1 cellular context compared by ENCODE assay signal in the genomic region with DNA sequence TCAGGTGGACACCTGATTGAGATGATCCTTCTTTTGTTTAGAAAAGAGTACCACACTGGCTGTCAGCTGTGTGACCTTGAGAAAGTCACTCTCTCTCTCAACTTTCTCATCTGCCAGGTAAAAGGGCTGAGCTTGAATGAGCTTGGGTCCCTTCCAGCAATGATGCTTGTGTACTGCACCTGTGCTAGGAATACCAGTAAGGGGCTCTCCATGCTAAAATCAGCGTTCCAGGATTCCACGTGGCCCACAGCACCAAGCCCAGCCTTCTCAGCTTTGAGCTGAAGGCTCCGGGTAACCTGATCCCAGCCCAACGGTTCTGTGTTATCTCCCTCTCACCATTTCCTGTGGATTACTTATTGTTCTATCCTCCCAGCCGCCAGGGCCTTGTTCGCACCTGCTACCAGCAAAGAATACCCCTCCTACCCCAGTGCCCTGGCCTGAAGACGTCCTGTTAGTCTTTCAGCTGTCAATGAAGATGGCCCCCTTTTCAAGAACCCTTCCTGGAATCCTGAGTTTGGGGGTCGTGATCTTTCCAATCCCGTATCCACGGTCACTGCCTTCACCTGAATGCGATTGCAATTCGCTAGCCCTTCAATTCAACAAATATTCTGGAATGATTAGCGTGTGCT.
TF ChIP-seq lines count a peak whose summit lies in the region.

No MANE protein-coding gene starts in this region.

TF ChIP-seq in K562, 482 proteins besides CTCF, POLR2A, EP300 and RAD21 (continued from another document and continues in another):
- TF ChIP-seq, protein P1, sequence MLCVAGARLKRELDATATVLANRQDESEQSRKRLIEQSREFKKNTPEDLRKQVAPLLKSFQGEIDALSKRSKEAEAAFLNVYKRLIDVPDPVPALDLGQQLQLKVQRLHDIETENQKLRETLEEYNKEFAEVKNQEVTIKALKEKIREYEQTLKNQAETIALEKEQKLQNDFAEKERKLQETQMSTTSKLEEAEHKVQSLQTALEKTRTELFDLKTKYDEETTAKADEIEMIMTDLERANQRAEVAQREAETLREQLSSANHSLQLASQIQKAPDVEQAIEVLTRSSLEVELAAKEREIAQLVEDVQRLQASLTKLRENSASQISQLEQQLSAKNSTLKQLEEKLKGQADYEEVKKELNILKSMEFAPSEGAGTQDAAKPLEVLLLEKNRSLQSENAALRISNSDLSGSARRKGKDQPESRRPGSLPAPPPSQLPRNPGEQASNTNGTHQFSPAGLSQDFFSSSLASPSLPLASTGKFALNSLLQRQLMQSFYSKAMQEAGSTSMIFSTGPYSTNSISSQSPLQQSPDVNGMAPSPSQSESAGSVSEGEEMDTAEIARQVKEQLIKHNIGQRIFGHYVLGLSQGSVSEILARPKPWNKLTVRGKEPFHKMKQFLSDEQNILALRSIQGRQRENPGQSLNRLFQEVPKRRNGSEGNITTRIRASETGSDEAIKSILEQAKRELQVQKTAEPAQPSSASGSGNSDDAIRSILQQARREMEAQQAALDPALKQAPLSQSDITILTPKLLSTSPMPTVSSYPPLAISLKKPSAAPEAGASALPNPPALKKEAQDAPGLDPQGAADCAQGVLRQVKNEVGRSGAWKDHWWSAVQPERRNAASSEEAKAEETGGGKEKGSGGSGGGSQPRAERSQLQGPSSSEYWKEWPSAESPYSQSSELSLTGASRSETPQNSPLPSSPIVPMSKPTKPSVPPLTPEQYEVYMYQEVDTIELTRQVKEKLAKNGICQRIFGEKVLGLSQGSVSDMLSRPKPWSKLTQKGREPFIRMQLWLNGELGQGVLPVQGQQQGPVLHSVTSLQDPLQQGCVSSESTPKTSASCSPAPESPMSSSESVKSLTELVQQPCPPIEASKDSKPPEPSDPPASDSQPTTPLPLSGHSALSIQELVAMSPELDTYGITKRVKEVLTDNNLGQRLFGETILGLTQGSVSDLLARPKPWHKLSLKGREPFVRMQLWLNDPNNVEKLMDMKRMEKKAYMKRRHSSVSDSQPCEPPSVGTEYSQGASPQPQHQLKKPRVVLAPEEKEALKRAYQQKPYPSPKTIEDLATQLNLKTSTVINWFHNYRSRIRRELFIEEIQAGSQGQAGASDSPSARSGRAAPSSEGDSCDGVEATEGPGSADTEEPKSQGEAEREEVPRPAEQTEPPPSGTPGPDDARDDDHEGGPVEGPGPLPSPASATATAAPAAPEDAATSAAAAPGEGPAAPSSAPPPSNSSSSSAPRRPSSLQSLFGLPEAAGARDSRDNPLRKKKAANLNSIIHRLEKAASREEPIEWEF (CRISPR knock-in tag; IDR thresholded peaks at IDR 0.05) = peak; percentile 64
- TF ChIP-seq MAX (CRISPR knock-in tag; IDR thresholded peaks at IDR 0.05) = peak; percentile 91
- TF ChIP-seq ELF1 (tag; IDR thresholded peaks at IDR 0.05) = no peak
- TF ChIP-seq ZNF165 (CRISPR knock-in tag; IDR thresholded peaks at IDR 0.05; ENCODE audit: borderline replicate concordance) = no peak
- no peak for TF ChIP-seq FOXO4 (CRISPR knock-in tag; IDR thresholded peaks at IDR 0.05)
- TF ChIP-seq ZNF408 (CRISPR knock-in tag; IDR thresholded peaks at IDR 0.05; ENCODE audit: low read depth) = no peak
- TF ChIP-seq ZNF695 (CRISPR knock-in tag; IDR thresholded peaks at IDR 0.05) = no peak
- no peak; the same call in 1 of the 2 replicates for TF ChIP-seq NFXL1 (CRISPR knock-in tag; IDR thresholded peaks at IDR 0.05)
- TF ChIP-seq RAD51 (IDR thresholded peaks at IDR 0.05; ENCODE audit: borderline replicate concordance, low read depth) = no peak; the same call in 1 of the 2 replicates
- TF ChIP-seq ZNF589 (CRISPR knock-in tag; IDR thresholded peaks at IDR 0.05; ENCODE audit: low read depth) = peak; percentile 82; the same call in 1 of the 2 replicates
- no peak for TF ChIP-seq PTRF (tag; IDR thresholded peaks at IDR 0.05)
- TF ChIP-seq SETDB1 (IDR thresholded peaks at IDR 0.05; ENCODE audit: low read length) = no peak
- TF ChIP-seq ZNF717 (CRISPR knock-in tag; IDR thresholded peaks at IDR 0.05) = no peak
- TF ChIP-seq, protein P2, sequence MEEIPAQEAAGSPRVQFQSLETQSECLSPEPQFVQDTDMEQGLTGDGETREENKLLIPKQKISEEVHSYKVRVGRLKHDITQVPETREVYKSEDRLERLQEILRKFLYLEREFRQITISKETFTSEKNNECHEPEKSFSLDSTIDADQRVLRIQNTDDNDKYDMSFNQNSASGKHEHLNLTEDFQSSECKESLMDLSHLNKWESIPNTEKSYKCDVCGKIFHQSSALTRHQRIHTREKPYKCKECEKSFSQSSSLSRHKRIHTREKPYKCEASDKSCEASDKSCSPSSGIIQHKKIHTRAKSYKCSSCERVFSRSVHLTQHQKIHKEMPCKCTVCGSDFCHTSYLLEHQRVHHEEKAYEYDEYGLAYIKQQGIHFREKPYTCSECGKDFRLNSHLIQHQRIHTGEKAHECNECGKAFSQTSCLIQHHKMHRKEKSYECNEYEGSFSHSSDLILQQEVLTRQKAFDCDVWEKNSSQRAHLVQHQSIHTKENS (CRISPR knock-in tag; IDR thresholded peaks at IDR 0.05) = no peak
- no peak for TF ChIP-seq ZNF696 (CRISPR knock-in tag; conservative IDR thresholded peaks at IDR 0.05)
- peak; percentile 66; the same call in 1 of the 2 replicates for TF ChIP-seq MXI1 (IDR thresholded peaks at IDR 0.05; ENCODE audit: low read depth, low read length)
- TF ChIP-seq PPARD (CRISPR knock-in tag; IDR thresholded peaks at IDR 0.05) = no peak
- no peak for TF ChIP-seq HMGXB4 (CRISPR knock-in tag; IDR thresholded peaks at IDR 0.05)
- no peak for TF ChIP-seq PHF20 (IDR thresholded peaks at IDR 0.05; ENCODE audit: partially characterized antibody)
- no peak for TF ChIP-seq FOXJ3 (CRISPR knock-in tag; IDR thresholded peaks at IDR 0.05)
- no peak for TF ChIP-seq ETS2 (tag; IDR thresholded peaks at IDR 0.05; ENCODE audit: borderline replicate concordance, poor library complexity, severe bottlenecking)
- TF ChIP-seq, protein P3, sequence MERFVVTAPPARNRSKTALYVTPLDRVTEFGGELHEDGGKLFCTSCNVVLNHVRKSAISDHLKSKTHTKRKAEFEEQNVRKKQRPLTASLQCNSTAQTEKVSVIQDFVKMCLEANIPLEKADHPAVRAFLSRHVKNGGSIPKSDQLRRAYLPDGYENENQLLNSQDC (CRISPR knock-in tag; IDR thresholded peaks at IDR 0.05) = no peak
- TF ChIP-seq SRSF1 (IDR thresholded peaks at IDR 0.05; ENCODE audit: low read depth, low read length) = no peak
- no peak for TF ChIP-seq CEBPZ (IDR thresholded peaks at IDR 0.05; ENCODE audit: borderline replicate concordance, low read depth, low read length)
- TF ChIP-seq ZBTB33 (CRISPR knock-in tag; IDR thresholded peaks at IDR 0.05) = no peak
- no peak for TF ChIP-seq BDP1 (IDR thresholded peaks at IDR 0.05; ENCODE audit: insufficient read depth, insufficient read length)
- no peak for TF ChIP-seq SPI1 (IDR thresholded peaks at IDR 0.05; ENCODE audit: borderline replicate concordance, low read depth, low read length)
- no peak for TF ChIP-seq LARP7 (IDR thresholded peaks at IDR 0.05)
- no peak for TF ChIP-seq RFX1 (IDR thresholded peaks at IDR 0.05)
- TF ChIP-seq RFX7 (CRISPR knock-in tag; IDR thresholded peaks at IDR 0.05) = no peak
- no peak for TF ChIP-seq POLR3A (IDR thresholded peaks at IDR 0.05; ENCODE audit: borderline replicate concordance, extremely low read depth, insufficient read depth, insufficient read length)
- TF ChIP-seq ZNF133 (CRISPR knock-in tag; IDR thresholded peaks at IDR 0.05) = no peak
- no peak for TF ChIP-seq MED1 (CRISPR knock-in tag; IDR thresholded peaks at IDR 0.05; ENCODE audit: borderline replicate concordance)
- no peak for TF ChIP-seq HMG20B (CRISPR knock-in tag; IDR thresholded peaks at IDR 0.05)
- no peak for TF ChIP-seq ZNF324 (CRISPR knock-in tag; IDR thresholded peaks at IDR 0.05)
- no peak for TF ChIP-seq PHF21A (IDR thresholded peaks at IDR 0.05; ENCODE audit: borderline replicate concordance, low read depth)
- no peak for TF ChIP-seq HES1 (IDR thresholded peaks at IDR 0.05; ENCODE audit: low read depth)
- TF ChIP-seq TAF15 (IDR thresholded peaks at IDR 0.05; ENCODE audit: low read depth, low read length) = no peak
- TF ChIP-seq ZNF431 (CRISPR knock-in tag; IDR thresholded peaks at IDR 0.05) = no peak; the same call in 1 of the 2 replicates
- 0 out of 2 replicates have a peak, but pooled peaks have one; percentile 25 for TF ChIP-seq POLR2G (IDR thresholded peaks at IDR 0.05; ENCODE audit: low read depth, low read length)
- no peak for TF ChIP-seq E4F1 (CRISPR knock-in tag; IDR thresholded peaks at IDR 0.05; ENCODE audit: borderline replicate concordance)
- no peak for TF ChIP-seq SIRT6 (IDR thresholded peaks at IDR 0.05; ENCODE audit: low read depth, low read length)
